ENCODE assay signal across 8 cellular contexts in genomic region chr1:104780470-104781078, GRCh38.
A peak's percentile ranks its signal among the peaks of the same experiment; 100 is the strongest.
DNase-seq lines count a peak whose midpoint lies in the region; ATAC-seq and TF ChIP-seq lines count a peak whose summit lies in the region.

No MANE protein-coding gene starts in this region.

- intact Hi-C loops in CD14-positive monocyte (cut with micrococcal nuclease): no loop called here

- no peak for DNase-seq in CD14-positive monocyte (ENCODE audit: low spot score)
- peak; percentile 73 for DNase-seq in OCI-M1 (lab: John Stamatoyannopoulos, UW)
- peak; percentile 10 for DNase-seq in fibroblast of gingiva (ENCODE audit: low read depth)
- DNase-seq in retinal pigment epithelial cell (ENCODE audit: low read depth): no peak
- no peak for DNase-seq in T1000 (lab: John Stamatoyannopoulos, UW)

- TF ChIP-seq CTCF in CD14-positive monocyte (IDR thresholded peaks at IDR 0.05): peak; percentile 52
- TF ChIP-seq CTCF in retinal pigment epithelial cell (conservative IDR thresholded peaks at IDR 0.05; ENCODE audit: low read depth, low read length): peak; percentile 79

- H3K36me3 Mint-ChIP-seq in CD14-positive monocyte: no peaks in the 10 kb centered on the region

- ATAC-seq in GM19035 (IDR thresholded peaks at IDR 0.05; ENCODE audit: unreplicated experiment) (peak; percentile 71), HG02763 (IDR thresholded peaks at IDR 0.05; ENCODE audit: unreplicated experiment) (no peak)

- H3K4me3 ChIP-seq in retinal pigment epithelial cell (ENCODE audit: low read length): no peak overlapping the region

- H3K27me3 Mint-ChIP-seq in CD14-positive monocyte (ENCODE audit: low read depth in 3 of 3): peaks cover 0 to 2% (median 0%) of the 10 kb centered on the region in 3 donors

- H3K4me1 Mint-ChIP-seq in CD14-positive monocyte: no peaks in the 10 kb centered on the region

- no peak overlapping the region for H3K4me3 Mint-ChIP-seq in CD14-positive monocyte

- peak; percentile 88 for TF ChIP-seq RAD21 in Ishikawa (IDR thresholded peaks at IDR 0.05; ENCODE audit: low read depth)

- H3K9me3 Mint-ChIP-seq in CD14-positive monocyte: peaks cover 0 to 6% (median 0%) of the 10 kb centered on the region in 7 donors

- H3K27ac Mint-ChIP-seq in CD14-positive monocyte: no peak overlapping the region

- no peak for TF ChIP-seq EP300 in Ishikawa (IDR thresholded peaks at IDR 0.05; ENCODE audit: borderline replicate concordance)

TF ChIP-seq in Ishikawa, 13 proteins besides CTCF, POLR2A, EP300 and RAD21:
- no peak for TF ChIP-seq TCF12 (IDR thresholded peaks at IDR 0.05; ENCODE audit: low read depth)
- TF ChIP-seq NFIC (IDR thresholded peaks at IDR 0.05): 0 out of 2 replicates have a peak, but pooled peaks have one; percentile 31
- TF ChIP-seq EGR1 (IDR thresholded peaks at IDR 0.05): no peak
- TF ChIP-seq TEAD4 (IDR thresholded peaks at IDR 0.05): no peak
TF ChIP-seq in Ishikawa: peak in this region for 1.

Comparison
In these comparisons a context has a peak if more than half of its experiments do, and no peak if none do; other contexts are left out.
1. DNase-seq: peak in OCI-M1 (single experiment) and fibroblast of gingiva (single experiment); none in CD14-positive monocyte (single experiment), retinal pigment epithelial cell (single experiment) and T1000 (single experiment).